In genomic region chr3:15339786-15340215, GRCh38 we compare ENCODE assay signal across 12 cellular contexts. TPM values are rescaled to one million over a fixed set of nuclear protein-coding genes. Genes with fewer than 3 reads are reported as not detected.
A peak's percentile ranks its signal among the peaks of the same experiment; 100 is the strongest.
DNase-seq lines count a peak whose midpoint lies in the region; ATAC-seq and TF ChIP-seq lines count a peak whose summit lies in the region.
"Had no signal": no experiment of that assay in that cellular context is flagged by ENCODE, and none has a peak within 500 bp of the region (broad histone marks: within the 10 kb centered on the region; RNA-seq: fewer than 3 reads in every experiment).

No MANE protein-coding gene starts in this region.

- TF ChIP-seq CTCF in heart left ventricle (IDR thresholded peaks at IDR 0.05) (no peak), right atrium auricular region (IDR thresholded peaks at IDR 0.05) (no peak), fibroblast of pulmonary artery (IDR thresholded peaks at IDR 0.05; ENCODE audit: low read length, missing control alignments) (no peak), Peyer's patch (IDR thresholded peaks at IDR 0.05) (no peak)

- ATAC-seq in heart left ventricle (peak in 3 of 4 donors; percentile 43 to 52 (median 48)), GM21447 (IDR thresholded peaks at IDR 0.05; ENCODE audit: unreplicated experiment) (no peak)
- ATAC-seq: activated CD8-positive, alpha-beta T cell treated with anti-CD3 and anti-CD28 coated beads for 36 hours had no signal

- H3K4me3 ChIP-seq in heart left ventricle (no peak overlapping the region), right atrium auricular region (no peak overlapping the region), fibroblast of pulmonary artery (replicated peaks; ENCODE audit: low read depth, low read length) (no peak overlapping the region), Peyer's patch (no peak overlapping the region)

- no peaks in the 10 kb centered on the region for H3K27me3 ChIP-seq in heart left ventricle
- H3K27me3 ChIP-seq in right atrium auricular region = no peaks in the 10 kb centered on the region
- no peaks in the 10 kb centered on the region for H3K27me3 ChIP-seq in Peyer's patch

- no peak overlapping the region for H3K27ac ChIP-seq in heart left ventricle
- no peak overlapping the region for H3K27ac ChIP-seq in right atrium auricular region
- H3K27ac ChIP-seq in Peyer's patch = no peak overlapping the region

- in situ Hi-C loops in SK-MEL-5 (cut with HindIII; ENCODE audit: low pct_unique_long_range_greater_than_20kb, low sequenced_read_pairs) = no loop called here

- intact Hi-C loops in heart left ventricle (cut with DNase I) = loop anchor here in 1 of 10 donors (2.0 kb wide), 1 partner anchor 31 kb away; no protein-coding TSS in a partner anchor

- H3K4me1 ChIP-seq in heart left ventricle = peaks cover 0 to 26% (median 0%) of the 10 kb centered on the region in 12 donors
- H3K4me1 ChIP-seq in right atrium auricular region = peaks cover 0 to 4% of the 10 kb centered on the region in 2 donors
- H3K4me1 ChIP-seq in Peyer's patch = no peaks in the 10 kb centered on the region

- 65 to 77% (median 71%) methylated on average over 3 of the region's 3 CpGs for WGBS in heart left ventricle, 4 donors

- DNase-seq in heart left ventricle (no peak), right atrium auricular region (ENCODE audit: low spot score) (no peak), SK-MEL-5 (ENCODE audit: low read depth, low spot score) (peak; percentile 68), fibroblast of pulmonary artery (ENCODE audit: low read depth) (peak; percentile 59), hypothalamus (lab: John Stamatoyannopoulos, UW) (no peak), Peyer's patch (no peak), NCI-H2227 treated with DMSO at 0.1 percent for 48 hours (lab: John Stamatoyannopoulos, UW) (no peak)
- DNase-seq: activated CD8-positive, alpha-beta T cell treated with anti-CD3 and anti-CD28 coated beads for 36 hours; AML-193; NCI-H2029; Right ventricle myocardium superior had no signal

- H3K9me3 ChIP-seq in heart left ventricle = peaks cover 0 to 7% (median 0%) of the 10 kb centered on the region in 12 donors
- H3K9me3 ChIP-seq in right atrium auricular region = no peaks in the 10 kb centered on the region
- H3K9me3 ChIP-seq in Peyer's patch = no peaks in the 10 kb centered on the region

- H3K36me3 ChIP-seq in heart left ventricle (no peaks in the 10 kb centered on the region), right atrium auricular region (no peaks in the 10 kb centered on the region), Peyer's patch (no peaks in the 10 kb centered on the region)

- TF ChIP-seq POLR2A in heart left ventricle (IDR thresholded peaks at IDR 0.05) = no peak
- TF ChIP-seq POLR2A in Peyer's patch (IDR thresholded peaks at IDR 0.05) = no peak

RNA-seq across cellular contexts. Expression of gene SH3BP5, which starts 7.4 kb away (rescaled TPM):
- total RNA-seq in heart left ventricle (10 to 100 TPM in 5 of 9 donors, 1 to 10 TPM in 4; 4.9 to 28.6 (median 11.7) TPM), right atrium auricular region (10 to 100 TPM; 14.4 to 18.4 TPM), Peyer's patch (10 to 100 TPM; 12.8 to 64.4 (median 16.0) TPM)
- 1 to 10 TPM; 5.2 to 8.7 TPM for polyA plus RNA-seq in heart left ventricle
- 48.2 and 49.3 TPM in 2 replicates for total RNA-seq in SK-MEL-5 (2014; rRNA removed; shearing (Covaris generic))
- 83.2 and 101 TPM in 2 replicates for polyA plus RNA-seq in SK-MEL-5 (2015; cell fraction: cytosol; rRNA removed)
- polyA plus RNA-seq in SK-MEL-5 (2015; cell fraction: nucleus; rRNA removed) = 57.7 and 70.2 TPM in 2 replicates

Comparison
In these comparisons a context has a peak if more than half of its experiments do, and no peak if none do; other contexts are left out.
1. DNase-seq: peak in SK-MEL-5 (single experiment) and fibroblast of pulmonary artery (single experiment); none in heart left ventricle (0 of 5), right atrium auricular region (single experiment), hypothalamus (0 of 51), Peyer's patch (0 of 3) and NCI-H2227 treated with DMSO at 0.1 percent for 48 hours (single experiment).